Comparison of ENCODE assay signal across 8 cellular contexts in the genomic region with DNA sequence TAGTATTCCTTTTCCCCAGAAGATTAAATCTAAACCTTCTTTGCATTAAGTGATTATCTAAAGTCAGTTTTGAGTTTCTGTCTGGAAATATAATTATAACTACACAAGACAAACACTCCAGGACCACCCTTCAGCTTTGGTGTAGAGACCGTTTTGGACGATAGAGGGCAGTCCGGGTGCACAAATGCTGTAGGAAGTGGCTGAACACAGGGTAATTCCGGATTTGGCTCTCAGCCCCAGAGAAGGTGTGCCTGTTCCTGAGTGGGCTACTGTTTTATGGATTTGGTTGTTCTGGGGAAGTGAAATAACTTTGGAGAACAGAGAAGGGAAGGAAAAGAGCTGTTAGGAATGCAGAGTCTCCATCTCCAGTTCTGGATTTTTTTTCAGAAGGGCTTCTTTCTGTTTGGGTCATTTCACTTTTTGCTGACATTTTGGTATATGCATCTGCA. TPM values are rescaled to one million over a fixed set of nuclear protein-coding genes. Genes with fewer than 3 reads are reported as not detected.
DNase-seq lines count a peak whose midpoint lies in the region; ATAC-seq and TF ChIP-seq lines count a peak whose summit lies in the region.

No MANE protein-coding gene starts in this region.

- no peak overlapping the region for H3K4ac ChIP-seq in neuronal stem cell (ENCODE audit: low read length)

- no peak overlapping the region for H2AK5ac ChIP-seq in neuronal stem cell (ENCODE audit: low read depth, low read length)

- no peak overlapping the region for H4K91ac ChIP-seq in neuronal stem cell (ENCODE audit: low read depth, low read length, poor library complexity)

- peaks cover 4% of the 10 kb centered on the region for H3K79me1 ChIP-seq in neuronal stem cell (ENCODE audit: low read depth, low read length)

- no peak overlapping the region for H3K4me3 ChIP-seq in epithelial cell of esophagus (ENCODE audit: low read length)
- H3K4me3 ChIP-seq in neuronal stem cell (ENCODE audit: low read length in 2 of 2): no peak overlapping the region
- H3K4me3 ChIP-seq in upper lobe of left lung: no peak overlapping the region

- no peak overlapping the region for H2BK12ac ChIP-seq in neuronal stem cell (ENCODE audit: low read length)

- H3K27me3 ChIP-seq in neuronal stem cell (ENCODE audit: control insufficient read depth in 3 of 3, insufficient read depth in 3 of 3, low read depth in 1 of 3, low read length in 3 of 3) (no peaks in the 10 kb centered on the region), upper lobe of left lung (no peaks in the 10 kb centered on the region)

- no peak overlapping the region for H2BK15ac ChIP-seq in neuronal stem cell (ENCODE audit: low read length)

- no peak for TF ChIP-seq POLR2A in upper lobe of left lung (IDR thresholded peaks at IDR 0.05)

- H3K4me1 ChIP-seq in neuronal stem cell (ENCODE audit: control insufficient read depth in 2 of 2, insufficient read depth in 1 of 2, low read depth in 1 of 2, low read length in 2 of 2) (peaks cover 0 to 2% of the 10 kb centered on the region in 2 donors), upper lobe of left lung (peaks cover 0 to 12% (median 8%) of the 10 kb centered on the region in 4 donors)

- H3K27ac ChIP-seq in neuronal stem cell (replicated peaks; ENCODE audit: low read length) (no peak overlapping the region), upper lobe of left lung (no peak overlapping the region)

- peak; percentile 86 for TF ChIP-seq CTCF in epithelial cell of esophagus (IDR thresholded peaks at IDR 0.05; ENCODE audit: insufficient read depth, low read depth, low read length, missing control alignments)
- TF ChIP-seq CTCF in upper lobe of left lung (IDR thresholded peaks at IDR 0.05): peak in 5 of 6 experiments; percentile 53 to 66 (median 57)

- no peak overlapping the region for H2BK5ac ChIP-seq in neuronal stem cell (ENCODE audit: low read length)

- H3K18ac ChIP-seq in neuronal stem cell (ENCODE audit: low read length): no peak overlapping the region

- DNase-seq in COR-L47 (lab: John Stamatoyannopoulos, UW) (peak; percentile 23), NCI-H82 (lab: John Stamatoyannopoulos, UW) (peak; percentile 62), epithelial cell of esophagus (ENCODE audit: low read depth) (peak; percentile 53), neuronal stem cell (ENCODE audit: low spot score) (peak; percentile 40), upper lobe of left lung (peak in 1 of 2 donors; percentile 51)
- peak; percentile 22 to 24 for DNase-seq in activated CD8-positive, alpha-beta memory T cell treated with anti-CD3 and anti-CD28 coated beads for 4 hours (ENCODE audit: low read depth in 2 of 2)

- no peak overlapping the region for H2BK120ac ChIP-seq in neuronal stem cell (ENCODE audit: low read depth, low read length)

- no peak overlapping the region for H4K8ac ChIP-seq in neuronal stem cell (ENCODE audit: low read depth, low read length)

- no peak overlapping the region for H3K4me2 ChIP-seq in neuronal stem cell (ENCODE audit: insufficient read depth, low read length, poor library complexity, severe bottlenecking)

- H3K9me3 ChIP-seq in neuronal stem cell (replicated peaks in 1 of 2; ENCODE audit: control insufficient read depth in 2 of 2, insufficient read depth in 1 of 2, low read depth in 1 of 2, low read length in 2 of 2) (no peaks in the 10 kb centered on the region), upper lobe of left lung (no peaks in the 10 kb centered on the region)

- WGBS in neuronal stem cell (ENCODE audit: extremely low coverage in 2 of 2, insufficient read length in 2 of 2, insufficient replicate concordance in 1 of 2), 2 donors: no CpG with 5 or more reads among the region's 4 CpGs
- 1 to 5% methylated on average over 4 of the region's 4 CpGs for WGBS in upper lobe of left lung, 2 donors

- H3K36me3 ChIP-seq in neuronal stem cell (replicated peaks in 1 of 2; ENCODE audit: control insufficient read depth in 2 of 2, insufficient read depth in 2 of 2, low read length in 2 of 2) (peaks cover 16 to 35% of the 10 kb centered on the region in 2 donors), upper lobe of left lung (peaks cover 5 to 50% (median 26%) of the 10 kb centered on the region in 4 donors)

- no peak overlapping the region for H3K9ac ChIP-seq in neuronal stem cell (ENCODE audit: low read depth, low read length, poor library complexity)

- H3K23ac ChIP-seq in neuronal stem cell (ENCODE audit: low read depth, low read length, poor library complexity): no peak overlapping the region

- ATAC-seq in GM19351 (IDR thresholded peaks at IDR 0.05; ENCODE audit: unreplicated experiment) (peak; percentile 99), HG03378 (IDR thresholded peaks at IDR 0.05; ENCODE audit: unreplicated experiment) (peak; percentile 95), upper lobe of left lung (ENCODE audit: low FRiP score in 2 of 2) (peak; percentile 76 to 86)

- H2AFZ ChIP-seq in neuronal stem cell (ENCODE audit: low read length): no peak overlapping the region

- TF ChIP-seq EP300 in upper lobe of left lung (IDR thresholded peaks at IDR 0.05): no peak

- H3K14ac ChIP-seq in neuronal stem cell (ENCODE audit: low read length): no peak overlapping the region

RNA-seq across cellular contexts. Expression of gene EXT2, which starts 14.8 kb away (rescaled TPM):
- polyA plus RNA-seq in neuronal stem cell (2013, experiment 1 of 2): 36.4 TPM
- 35.5 TPM for polyA plus RNA-seq in neuronal stem cell (2013, experiment 2 of 2)
- 10 to 100 TPM; 45.3 to 64.0 (median 57.4) TPM for total RNA-seq in upper lobe of left lung

RNA-seq across cellular contexts. Expression of gene ACCS, which starts 44.2 kb away (rescaled TPM):
- polyA plus RNA-seq in neuronal stem cell (2013, experiment 1 of 2): 3.2 TPM
- 3.4 TPM for polyA plus RNA-seq in neuronal stem cell (2013, experiment 2 of 2)
- 100 to 1,000 TPM in 1 of 6 donors, 10 to 100 TPM in 5; 15.4 to 120 (median 34.0) TPM for total RNA-seq in upper lobe of left lung
